25 cellular contexts compared by ENCODE assay signal in genomic region chr7:17407229-17407628, GRCh38.
DNase-seq lines count a peak whose midpoint lies in the region; ATAC-seq, FAIRE-seq and TF ChIP-seq lines count a peak whose summit lies in the region.
"Had no signal": no experiment of that assay in that cellular context is flagged by ENCODE, and none has a peak within 500 bp of the region (broad histone marks: within the 10 kb centered on the region; RNA-seq: fewer than 3 reads in every experiment).

No MANE protein-coding gene starts in this region.

- H3K4me1 ChIP-seq in Loucy (ENCODE audit: insufficient read depth, low read length, poor library complexity, severe bottlenecking) = peaks cover 47% of the 10 kb centered on the region
- H3K4me1 ChIP-seq in pancreas = peaks cover 0 to 8% (median 0%) of the 10 kb centered on the region in 3 donors
- H3K4me1 ChIP-seq in gastroesophageal sphincter = peaks cover 0 to 7% (median 0%) of the 10 kb centered on the region in 3 donors

- no peak overlapping the region for H3K4me3 ChIP-seq in Loucy (ENCODE audit: low read length, poor library complexity, severe bottlenecking)
- no peak overlapping the region for H3K4me3 ChIP-seq in pancreas
- H3K4me3 ChIP-seq in gastroesophageal sphincter = no peak overlapping the region
- H3K4me3 ChIP-seq: lung had no signal

- no peak for TF ChIP-seq POLR2A in gastroesophageal sphincter (IDR thresholded peaks at IDR 0.05)

- intact Hi-C loops in CD14-positive monocyte (cut with micrococcal nuclease) (loop anchor here (5.0 to 10.0 kb wide), 4 partner anchors 35 to 128 kb away; no protein-coding TSS in a partner anchor), pancreas (cut with DNase I) (no loop called here)

- no peak overlapping the region for H3K9ac ChIP-seq in Loucy (ENCODE audit: low read depth, low read length, poor library complexity, severe bottlenecking)

- H3K9me3 ChIP-seq in Loucy (ENCODE audit: insufficient read depth, low read depth, low read length) = no peaks in the 10 kb centered on the region
- H3K9me3 ChIP-seq in pancreas = no peaks in the 10 kb centered on the region
- no peaks in the 10 kb centered on the region for H3K9me3 ChIP-seq in gastroesophageal sphincter

- ATAC-seq in pancreas = no peak
- no peak for ATAC-seq in gastroesophageal sphincter
- ATAC-seq: activated T-cell treated with anti-CD3 and anti-CD28 coated beads, Interleukin-2, amount 50 U/mL, for 4 hours had no signal

- peak overlapping the region; percentile 0 for H3K4me2 ChIP-seq in Loucy (ENCODE audit: low read depth, low read length, poor library complexity, severe bottlenecking)

- no peak for DNase-seq in CD14-positive monocyte (ENCODE audit: low spot score)
- DNase-seq in chondrocyte (ENCODE audit: low spot score) = no peak
- DNase-seq in pancreas = no peak
- DNase-seq in stimulated activated CD4-positive, alpha-beta T cell treated with anti-CD3 and anti-CD28 coated beads, Interleukin-4, amount 100 ng/mL, for 4 hours = no peak
- DNase-seq in hepatic stellate cell (ENCODE audit: low spot score) = no peak
- DNase-seq in LoVo (ENCODE audit: low spot score) = no peak
- DNase-seq: activated CD8-positive, alpha-beta memory T cell treated with anti-CD3 and anti-CD28 coated beads for 24 hours; activated naive CD4-positive, alpha-beta T cell treated with anti-CD3 and anti-CD28 coated beads for 36 hours; activated T-cell treated with anti-CD3 and anti-CD28 coated beads, Interleukin-2, amount 50 U/mL, for 4 hours; anterior cingulate cortex; DMS 273 treated with DMSO at 0.1 percent for 48 hours; foreskin melanocyte; MV-4-11; NCI-H1694; NCI-H2171 treated with DMSO at 0.1 percent for 48 hours; NCI-H69; OCI-M1; T-helper 1 cell had no signal

- H3K27ac Mint-ChIP-seq in CD14-positive monocyte (peak overlapping the region; percentile 87 to 97 (median 91)), chondrocyte (ENCODE audit: unreplicated experiment) (peak overlapping the region; percentile 85)
- H3K27ac Mint-ChIP-seq: activated naive CD4-positive, alpha-beta T cell treated with anti-CD3 and anti-CD28 coated beads for 36 hours had no signal

- H3K36me3 Mint-ChIP-seq in CD14-positive monocyte = no peaks in the 10 kb centered on the region
- H3K36me3 Mint-ChIP-seq in chondrocyte (ENCODE audit: low read depth) = no peaks in the 10 kb centered on the region

- H3K9me3 Mint-ChIP-seq in CD14-positive monocyte = no peaks in the 10 kb centered on the region
- H3K9me3 Mint-ChIP-seq in chondrocyte (ENCODE audit: low read depth) = no peaks in the 10 kb centered on the region
- H3K9me3 Mint-ChIP-seq: activated naive CD4-positive, alpha-beta T cell treated with anti-CD3 and anti-CD28 coated beads for 36 hours; activated T-cell treated with anti-CD3 and anti-CD28 coated beads, Interleukin-2, amount 50 U/mL, for 4 hours; central memory CD8-positive, alpha-beta T cell had no signal

- no peaks in the 10 kb centered on the region for H3F3A ChIP-seq in Loucy (ENCODE audit: low read depth)

- FAIRE-seq in pancreas (lab: Jason Lieb, UNC) = peak; percentile 47
- FAIRE-seq: keratinocyte, TTC549 had no signal

- H3K27ac ChIP-seq in pancreas (no peak overlapping the region), gastroesophageal sphincter (peak overlapping the region in 1 of 4 donors; percentile 2)
- H3K27ac ChIP-seq: C4-2B had no signal

- no peaks in the 10 kb centered on the region for H3K9me2 ChIP-seq in Loucy (replicated peaks; ENCODE audit: low read depth, low read length)

- no peak for TF ChIP-seq CTCF in CD14-positive monocyte (IDR thresholded peaks at IDR 0.05)
- TF ChIP-seq CTCF in Loucy (conservative IDR thresholded peaks at IDR 0.05; ENCODE audit: low read length) = no peak
- no peak for TF ChIP-seq CTCF in chondrocyte (IDR thresholded peaks at IDR 0.05)
- no peak for TF ChIP-seq CTCF in pancreas (IDR thresholded peaks at IDR 0.05)
- TF ChIP-seq CTCF in gastroesophageal sphincter (IDR thresholded peaks at IDR 0.05) = no peak

- H3K4me1 Mint-ChIP-seq in CD14-positive monocyte = peaks cover 49% of the 10 kb centered on the region
- H3K4me1 Mint-ChIP-seq in chondrocyte (ENCODE audit: low read depth) = peaks cover 41% of the 10 kb centered on the region

- H3K27me3 ChIP-seq in Loucy (ENCODE audit: insufficient read depth, low read length, poor library complexity, severe bottlenecking) (no peaks in the 10 kb centered on the region), pancreas (no peaks in the 10 kb centered on the region), gastroesophageal sphincter (no peaks in the 10 kb centered on the region)

- H3K4me3 Mint-ChIP-seq in CD14-positive monocyte = peak overlapping the region in 1 of 2 donors; percentile 62
- no peak overlapping the region for H3K4me3 Mint-ChIP-seq in chondrocyte (ENCODE audit: unreplicated experiment)
- H3K4me3 Mint-ChIP-seq: activated naive CD4-positive, alpha-beta T cell treated with anti-CD3 and anti-CD28 coated beads for 36 hours; activated T-cell treated with anti-CD3 and anti-CD28 coated beads, Interleukin-2, amount 50 U/mL, for 4 hours; central memory CD8-positive, alpha-beta T cell had no signal

- H3K36me3 ChIP-seq in Loucy (ENCODE audit: insufficient read depth, low read length) = no peaks in the 10 kb centered on the region
- no peaks in the 10 kb centered on the region for H3K36me3 ChIP-seq in pancreas
- no peaks in the 10 kb centered on the region for H3K36me3 ChIP-seq in gastroesophageal sphincter

- H3K79me2 ChIP-seq in Loucy (ENCODE audit: insufficient read depth, low read length) = no peaks in the 10 kb centered on the region

- TF ChIP-seq EP300 in gastroesophageal sphincter (IDR thresholded peaks at IDR 0.05) = no peak

- no peaks in the 10 kb centered on the region for H3K27me3 Mint-ChIP-seq in CD14-positive monocyte (ENCODE audit: low read depth in 3 of 3)
- no peaks in the 10 kb centered on the region for H3K27me3 Mint-ChIP-seq in chondrocyte (ENCODE audit: low read depth)

- H4K20me1 ChIP-seq in Loucy (ENCODE audit: insufficient read depth, low read length, poor library complexity, severe bottlenecking) = no peaks in the 10 kb centered on the region

- peak overlapping the region; percentile 11; the same call in 1 of the 2 replicates for H2AFZ ChIP-seq in Loucy (ENCODE audit: low read length)

Comparison
In these comparisons a context has a peak if more than half of its experiments do, and no peak if none do; other contexts are left out.
1. intact Hi-C loops: an anchor here in CD14-positive monocyte (5.0 to 10.0 kb wide); none called in pancreas.